In genomic region chrX:34810364-34810763, GRCh38 we compare ENCODE assay signal across 16 cellular contexts.
A peak's percentile ranks its signal among the peaks of the same experiment; 100 is the strongest.
DNase-seq lines count a peak whose midpoint lies in the region; ATAC-seq, FAIRE-seq and TF ChIP-seq lines count a peak whose summit lies in the region.
"Had no signal": no experiment of that assay in that cellular context is flagged by ENCODE, and none has a peak within 500 bp of the region (broad histone marks: within the 10 kb centered on the region; RNA-seq: fewer than 3 reads in every experiment).

No MANE protein-coding gene starts in this region.

- no peaks in the 10 kb centered on the region for H3K36me3 Mint-ChIP-seq in activated naive CD4-positive, alpha-beta T cell treated with anti-CD3 and anti-CD28 coated beads for 36 hours (ENCODE audit: low read depth)
- H3K36me3 Mint-ChIP-seq: activated naive CD4-positive, alpha-beta T cell treated with anti-CD3 and anti-CD28 coated beads, Interleukin-2, amount 50 U/mL, for 72 hours; neural progenitor cell had no signal

- FAIRE-seq in small intestine (lab: Jason Lieb, UNC) = peak; percentile 61

- TF ChIP-seq CTCF in fibroblast of mammary gland (conservative IDR thresholded peaks at IDR 0.05; ENCODE audit: control insufficient read depth, insufficient read depth, low read depth, low read length) = no peak
- TF ChIP-seq CTCF in omental fat pad (IDR thresholded peaks at IDR 0.05) = no peak

- H3K9me3 Mint-ChIP-seq in activated naive CD4-positive, alpha-beta T cell treated with anti-CD3 and anti-CD28 coated beads for 36 hours = no peaks in the 10 kb centered on the region
- H3K9me3 Mint-ChIP-seq: activated naive CD4-positive, alpha-beta T cell treated with anti-CD3 and anti-CD28 coated beads, Interleukin-2, amount 50 U/mL, for 72 hours; neural progenitor cell had no signal

- CTCF ChIA-PET in activated naive CD4-positive, alpha-beta T cell treated with anti-CD3 and anti-CD28 coated beads for 36 hours (lab: Charles Lee) = no interaction called here

- 44 to 83% (median 80%) methylated on average over 2 of the region's 2 CpGs for WGBS in small intestine, 3 donors

- H3K4me3 Mint-ChIP-seq in activated naive CD4-positive, alpha-beta T cell treated with anti-CD3 and anti-CD28 coated beads for 36 hours = no peak overlapping the region
- H3K4me3 Mint-ChIP-seq: neural progenitor cell had no signal

- intact Hi-C loops in activated naive CD4-positive, alpha-beta T cell treated with anti-CD3 and anti-CD28 coated beads for 36 hours (cut with micrococcal nuclease) = no loop called here

- no peaks in the 10 kb centered on the region for H3K4me1 ChIP-seq in small intestine (ENCODE audit: control insufficient read depth in 2 of 2, insufficient read depth in 1 of 2, low read depth in 1 of 2, low read length in 1 of 2)
- H3K4me1 ChIP-seq: spleen had no signal

- no peaks in the 10 kb centered on the region for H3K4me1 Mint-ChIP-seq in activated naive CD4-positive, alpha-beta T cell treated with anti-CD3 and anti-CD28 coated beads for 36 hours (ENCODE audit: low read depth)

- no peak for ATAC-seq in omental fat pad (ENCODE audit: low FRiP score)
- ATAC-seq in GM19397 (IDR thresholded peaks at IDR 0.05; ENCODE audit: unreplicated experiment) = no peak
- ATAC-seq: left lobe of liver had no signal

- no peaks in the 10 kb centered on the region for H3K36me3 ChIP-seq in small intestine (ENCODE audit: control insufficient read depth in 2 of 2, insufficient read depth in 2 of 2, low read length in 2 of 2)
- H3K36me3 ChIP-seq: neural progenitor cell, spleen had no signal

- H3K27me3 Mint-ChIP-seq in activated naive CD4-positive, alpha-beta T cell treated with anti-CD3 and anti-CD28 coated beads for 36 hours (ENCODE audit: low read depth) = no peaks in the 10 kb centered on the region

- no peaks in the 10 kb centered on the region for H3K27me3 ChIP-seq in small intestine (ENCODE audit: control insufficient read depth in 2 of 2, insufficient read depth in 2 of 2, low read length in 2 of 2)
- H3K27me3 ChIP-seq: neural progenitor cell, spleen had no signal

- H3K27ac ChIP-seq in small intestine (ENCODE audit: low read depth in 1 of 2, low read length in 1 of 2) = no peak overlapping the region
- H3K27ac ChIP-seq: 22Rv1, coronary artery, neural progenitor cell, spleen had no signal

- H3K9me3 ChIP-seq in small intestine (ENCODE audit: control insufficient read depth, low read depth) = no peaks in the 10 kb centered on the region
- H3K9me3 ChIP-seq: spleen had no signal

- no peak overlapping the region for H3K27ac Mint-ChIP-seq in activated naive CD4-positive, alpha-beta T cell treated with anti-CD3 and anti-CD28 coated beads for 36 hours
- H3K27ac Mint-ChIP-seq: activated naive CD4-positive, alpha-beta T cell treated with anti-CD3 and anti-CD28 coated beads, Interleukin-2, amount 50 U/mL, for 72 hours had no signal

- DNase-seq in NOMO-1 treated with DMSO at 0.1 percent for 48 hours (lab: John Stamatoyannopoulos, UW; ENCODE audit: unreplicated experiment) (peak; percentile 1), NOMO-1 treated with dmso at 0.1 percent for 144 hours (lab: John Stamatoyannopoulos, UW; ENCODE audit: unreplicated experiment) (no peak), RPMI7951 (ENCODE audit: low read depth) (peak; percentile 64), fibroblast of mammary gland (ENCODE audit: low read depth) (peak; percentile 52), small intestine (no peak), omental fat pad (ENCODE audit: low spot score) (no peak)
- DNase-seq in activated naive CD4-positive, alpha-beta T cell treated with anti-CD3 and anti-CD28 coated beads for 36 hours = no peak
- DNase-seq: Calu3, RPMI8226, spleen had no signal

- H3K4me3 ChIP-seq in fibroblast of mammary gland (ENCODE audit: control insufficient read depth, low read depth, low read length) (no peak overlapping the region), small intestine (ENCODE audit: low read depth in 1 of 2, low read length in 2 of 2) (no peak overlapping the region)
- H3K4me3 ChIP-seq: coronary artery, neural progenitor cell, spleen had no signal

Comparison
In these comparisons a context has a peak if more than half of its experiments do, and no peak if none do; other contexts are left out.
1. DNase-seq: peak in NOMO-1 treated with DMSO at 0.1 percent for 48 hours (single experiment), RPMI7951 (single experiment) and fibroblast of mammary gland (single experiment); none in NOMO-1 treated with dmso at 0.1 percent for 144 hours (single experiment), small intestine (single experiment), activated naive CD4-positive, alpha-beta T cell treated with anti-CD3 and anti-CD28 coated beads for 36 hours (single experiment) and omental fat pad (single experiment).